7 cellular contexts compared by ENCODE assay signal in genomic region chr3:42683875-42684593, GRCh38. TPM values are rescaled to one million over a fixed set of nuclear protein-coding genes. Genes with fewer than 3 reads are reported as not detected.
DNase-seq lines count a peak whose midpoint lies in the region; ATAC-seq and TF ChIP-seq lines count a peak whose summit lies in the region.

No MANE protein-coding gene starts in this region.

- CTCF ChIA-PET in RWPE1 (lab: Yijun Ruan, JAX), result no interaction called here

- H3K27ac ChIP-seq in RWPE1 (peak overlapping the region; percentile 72), dorsolateral prefrontal cortex (peak overlapping the region in 58 of 59 donors; percentile 52 to 96 (median 88))

- H3K4me3 ChIP-seq in dorsolateral prefrontal cortex, result peak overlapping the region in 2 of 59 donors; percentile 12 to 16

- no peak for TF ChIP-seq CTCF in RWPE1 (conservative IDR thresholded peaks at IDR 0.05; ENCODE audit: low read depth)
- no peak for TF ChIP-seq CTCF in dorsolateral prefrontal cortex (IDR thresholded peaks at IDR 0.05 in 54 of 56, conservative IDR thresholded peaks at IDR 0.05 in 2 of 56; ENCODE audit: low read depth in 1 of 56, partially characterized antibody in 56 of 56)

- DNase-seq in HCEC 1CT (peak; percentile 97), RWPE1 (ENCODE audit: low spot score) (peak; percentile 97), dorsolateral prefrontal cortex (peak in 8 of 10 donors; percentile 49 to 89 (median 75)), middle frontal gyrus (ENCODE audit: extremely low spot score, low spot score) (peak; percentile 20), ureter (ENCODE audit: low spot score) (peak; percentile 76)

- no peak for ATAC-seq in HG02981 (IDR thresholded peaks at IDR 0.05; ENCODE audit: unreplicated experiment)
- no peak for ATAC-seq in GM21786 (IDR thresholded peaks at IDR 0.05; ENCODE audit: unreplicated experiment)

- intact Hi-C loops in dorsolateral prefrontal cortex (cut with DNase I), result loop anchor here in 1 of 2 donors (2.0 kb wide), 1 partner anchor 17 kb away; no protein-coding TSS in a partner anchor

- H3K27me3 ChIP-seq in dorsolateral prefrontal cortex, result peaks cover 0 to 4% (median 0%) of the 10 kb centered on the region in 45 donors

- POLR2A ChIA-PET in RWPE1 (lab: Yijun Ruan, JAX; ENCODE audit: low non-redundant PET), result no interaction called here

RNA-seq across cellular contexts. Expression of gene KLHL40, which starts 1.3 kb away (rescaled TPM):
- total RNA-seq in dorsolateral prefrontal cortex (under 1 TPM in 16 of 120 experiments, not detected in 104; 0.16 to 0.51 (median 0.24) TPM), ureter (not detected)

RNA-seq across cellular contexts. Expression of gene HHATL, which starts 18.6 kb away (rescaled TPM):
- 100 to 1,000 TPM in 90 of 120 experiments, 10 to 100 TPM in 30; 39.4 to 400 (median 145) TPM for total RNA-seq in dorsolateral prefrontal cortex
- 0.73 TPM for total RNA-seq in ureter

RNA-seq across cellular contexts. Expression of gene ZBTB47, which starts 30.5 kb away (rescaled TPM):
- 100 to 1,000 TPM in 3 of 120 experiments, 10 to 100 TPM in 117; 45.2 to 122 (median 62.1) TPM for total RNA-seq in dorsolateral prefrontal cortex
- total RNA-seq in ureter, result 32.1 TPM

Comparison
In these comparisons a context has a peak if more than half of its experiments do, and no peak if none do; other contexts are left out.
1. DNase-seq: peak in every context shown above with its lines; median percentile 97 in HCEC 1CT; 97 in RWPE1; 76 in ureter; 75 in dorsolateral prefrontal cortex; 20 in middle frontal gyrus.
2. RNA of gene HHATL, which starts 18.6 kb away (total RNA-seq): 39.4 to 400 TPM in dorsolateral prefrontal cortex; 0.73 TPM in ureter (single experiment); every median in the first group is over 10 times any median in the second.